In the genomic region with DNA sequence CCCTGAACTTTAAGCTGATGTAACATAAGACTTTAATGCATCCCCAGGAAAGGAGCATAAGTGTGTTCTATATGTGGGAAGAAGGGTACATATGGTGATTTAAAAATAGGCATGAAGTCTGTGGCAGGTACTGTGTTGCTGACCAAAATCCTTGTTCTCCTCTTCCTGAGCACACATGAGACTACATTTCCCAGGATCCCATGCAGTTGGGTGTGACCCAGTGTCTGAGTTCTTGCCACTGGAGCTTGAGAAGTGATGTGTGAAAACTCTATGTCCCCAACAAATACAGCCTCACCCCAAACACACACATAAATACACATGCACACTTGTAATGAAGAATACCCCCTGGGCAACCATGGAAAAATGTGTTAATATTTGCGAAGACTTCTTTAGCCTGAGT, we compare ENCODE assay signal across 2 cellular contexts.
A peak's percentile ranks its signal among the peaks of the same experiment; 100 is the strongest.
TF ChIP-seq lines count a peak whose summit lies in the region.

No MANE protein-coding gene starts in this region.

TF ChIP-seq in HCT116, 20 proteins besides CTCF, POLR2A, EP300 and RAD21:
- TF ChIP-seq EGR1 (IDR thresholded peaks at IDR 0.05; ENCODE audit: low read depth) (no peak), EZH2phosphoT487 (IDR thresholded peaks at IDR 0.05; ENCODE audit: borderline replicate concordance) (no peak), ZFX (IDR thresholded peaks at IDR 0.05) (no peak), SIN3A (IDR thresholded peaks at IDR 0.05; ENCODE audit: low read depth) (no peak), TCF7L2 (IDR thresholded peaks at IDR 0.05; ENCODE audit: borderline replicate concordance, extremely low read depth, insufficient read depth, insufficient read length) (no peak)
- TF ChIP-seq, protein P1, sequence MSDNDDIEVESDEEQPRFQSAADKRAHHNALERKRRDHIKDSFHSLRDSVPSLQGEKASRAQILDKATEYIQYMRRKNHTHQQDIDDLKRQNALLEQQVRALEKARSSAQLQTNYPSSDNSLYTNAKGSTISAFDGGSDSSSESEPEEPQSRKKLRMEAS (IDR thresholded peaks at IDR 0.05): no peak
- TF ChIP-seq, protein P2, sequence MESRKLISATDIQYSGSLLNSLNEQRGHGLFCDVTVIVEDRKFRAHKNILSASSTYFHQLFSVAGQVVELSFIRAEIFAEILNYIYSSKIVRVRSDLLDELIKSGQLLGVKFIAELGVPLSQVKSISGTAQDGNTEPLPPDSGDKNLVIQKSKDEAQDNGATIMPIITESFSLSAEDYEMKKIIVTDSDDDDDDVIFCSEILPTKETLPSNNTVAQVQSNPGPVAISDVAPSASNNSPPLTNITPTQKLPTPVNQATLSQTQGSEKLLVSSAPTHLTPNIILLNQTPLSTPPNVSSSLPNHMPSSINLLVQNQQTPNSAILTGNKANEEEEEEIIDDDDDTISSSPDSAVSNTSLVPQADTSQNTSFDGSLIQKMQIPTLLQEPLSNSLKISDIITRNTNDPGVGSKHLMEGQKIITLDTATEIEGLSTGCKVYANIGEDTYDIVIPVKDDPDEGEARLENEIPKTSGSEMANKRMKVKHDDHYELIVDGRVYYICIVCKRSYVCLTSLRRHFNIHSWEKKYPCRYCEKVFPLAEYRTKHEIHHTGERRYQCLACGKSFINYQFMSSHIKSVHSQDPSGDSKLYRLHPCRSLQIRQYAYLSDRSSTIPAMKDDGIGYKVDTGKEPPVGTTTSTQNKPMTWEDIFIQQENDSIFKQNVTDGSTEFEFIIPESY (IDR thresholded peaks at IDR 0.05; ENCODE audit: extremely low read depth, insufficient replicate concordance, low read length): no peak

TF ChIP-seq in HepG2, 621 proteins besides CTCF, POLR2A, EP300 and RAD21:
- no peak for TF ChIP-seq NFE2L1 (CRISPR knock-in tag; IDR thresholded peaks at IDR 0.05; ENCODE audit: borderline replicate concordance)
- TF ChIP-seq ZNF143 (CRISPR knock-in tag; IDR thresholded peaks at IDR 0.05): peak; percentile 80
- TF ChIP-seq ATM (IDR thresholded peaks at IDR 0.05; ENCODE audit: borderline replicate concordance): no peak
- TF ChIP-seq, protein P3, sequence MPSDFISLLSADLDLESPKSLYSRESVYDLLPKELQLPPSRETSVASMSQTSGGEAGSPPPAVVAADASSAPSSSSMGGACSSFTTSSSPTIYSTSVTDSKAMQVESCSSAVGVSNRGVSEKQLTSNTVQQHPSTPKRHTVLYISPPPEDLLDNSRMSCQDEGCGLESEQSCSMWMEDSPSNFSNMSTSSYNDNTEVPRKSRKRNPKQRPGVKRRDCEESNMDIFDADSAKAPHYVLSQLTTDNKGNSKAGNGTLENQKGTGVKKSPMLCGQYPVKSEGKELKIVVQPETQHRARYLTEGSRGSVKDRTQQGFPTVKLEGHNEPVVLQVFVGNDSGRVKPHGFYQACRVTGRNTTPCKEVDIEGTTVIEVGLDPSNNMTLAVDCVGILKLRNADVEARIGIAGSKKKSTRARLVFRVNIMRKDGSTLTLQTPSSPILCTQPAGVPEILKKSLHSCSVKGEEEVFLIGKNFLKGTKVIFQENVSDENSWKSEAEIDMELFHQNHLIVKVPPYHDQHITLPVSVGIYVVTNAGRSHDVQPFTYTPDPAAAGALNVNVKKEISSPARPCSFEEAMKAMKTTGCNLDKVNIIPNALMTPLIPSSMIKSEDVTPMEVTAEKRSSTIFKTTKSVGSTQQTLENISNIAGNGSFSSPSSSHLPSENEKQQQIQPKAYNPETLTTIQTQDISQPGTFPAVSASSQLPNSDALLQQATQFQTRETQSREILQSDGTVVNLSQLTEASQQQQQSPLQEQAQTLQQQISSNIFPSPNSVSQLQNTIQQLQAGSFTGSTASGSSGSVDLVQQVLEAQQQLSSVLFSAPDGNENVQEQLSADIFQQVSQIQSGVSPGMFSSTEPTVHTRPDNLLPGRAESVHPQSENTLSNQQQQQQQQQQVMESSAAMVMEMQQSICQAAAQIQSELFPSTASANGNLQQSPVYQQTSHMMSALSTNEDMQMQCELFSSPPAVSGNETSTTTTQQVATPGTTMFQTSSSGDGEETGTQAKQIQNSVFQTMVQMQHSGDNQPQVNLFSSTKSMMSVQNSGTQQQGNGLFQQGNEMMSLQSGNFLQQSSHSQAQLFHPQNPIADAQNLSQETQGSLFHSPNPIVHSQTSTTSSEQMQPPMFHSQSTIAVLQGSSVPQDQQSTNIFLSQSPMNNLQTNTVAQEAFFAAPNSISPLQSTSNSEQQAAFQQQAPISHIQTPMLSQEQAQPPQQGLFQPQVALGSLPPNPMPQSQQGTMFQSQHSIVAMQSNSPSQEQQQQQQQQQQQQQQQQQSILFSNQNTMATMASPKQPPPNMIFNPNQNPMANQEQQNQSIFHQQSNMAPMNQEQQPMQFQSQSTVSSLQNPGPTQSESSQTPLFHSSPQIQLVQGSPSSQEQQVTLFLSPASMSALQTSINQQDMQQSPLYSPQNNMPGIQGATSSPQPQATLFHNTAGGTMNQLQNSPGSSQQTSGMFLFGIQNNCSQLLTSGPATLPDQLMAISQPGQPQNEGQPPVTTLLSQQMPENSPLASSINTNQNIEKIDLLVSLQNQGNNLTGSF (CRISPR knock-in tag; IDR thresholded peaks at IDR 0.05): no peak
- peak; percentile 89 for TF ChIP-seq THAP11 (CRISPR knock-in tag; IDR thresholded peaks at IDR 0.05)
- TF ChIP-seq, protein P4, sequence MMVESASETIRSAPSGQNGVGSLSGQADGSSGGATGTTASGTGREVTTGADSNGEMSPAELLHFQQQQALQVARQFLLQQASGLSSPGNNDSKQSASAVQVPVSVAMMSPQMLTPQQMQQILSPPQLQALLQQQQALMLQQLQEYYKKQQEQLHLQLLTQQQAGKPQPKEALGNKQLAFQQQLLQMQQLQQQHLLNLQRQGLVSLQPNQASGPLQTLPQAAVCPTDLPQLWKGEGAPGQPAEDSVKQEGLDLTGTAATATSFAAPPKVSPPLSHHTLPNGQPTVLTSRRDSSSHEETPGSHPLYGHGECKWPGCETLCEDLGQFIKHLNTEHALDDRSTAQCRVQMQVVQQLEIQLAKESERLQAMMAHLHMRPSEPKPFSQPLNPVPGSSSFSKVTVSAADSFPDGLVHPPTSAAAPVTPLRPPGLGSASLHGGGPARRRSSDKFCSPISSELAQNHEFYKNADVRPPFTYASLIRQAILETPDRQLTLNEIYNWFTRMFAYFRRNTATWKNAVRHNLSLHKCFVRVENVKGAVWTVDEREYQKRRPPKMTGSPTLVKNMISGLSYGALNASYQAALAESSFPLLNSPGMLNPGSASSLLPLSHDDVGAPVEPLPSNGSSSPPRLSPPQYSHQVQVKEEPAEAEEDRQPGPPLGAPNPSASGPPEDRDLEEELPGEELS (CRISPR knock-in tag; IDR thresholded peaks at IDR 0.05): no peak
